In the genomic region with DNA sequence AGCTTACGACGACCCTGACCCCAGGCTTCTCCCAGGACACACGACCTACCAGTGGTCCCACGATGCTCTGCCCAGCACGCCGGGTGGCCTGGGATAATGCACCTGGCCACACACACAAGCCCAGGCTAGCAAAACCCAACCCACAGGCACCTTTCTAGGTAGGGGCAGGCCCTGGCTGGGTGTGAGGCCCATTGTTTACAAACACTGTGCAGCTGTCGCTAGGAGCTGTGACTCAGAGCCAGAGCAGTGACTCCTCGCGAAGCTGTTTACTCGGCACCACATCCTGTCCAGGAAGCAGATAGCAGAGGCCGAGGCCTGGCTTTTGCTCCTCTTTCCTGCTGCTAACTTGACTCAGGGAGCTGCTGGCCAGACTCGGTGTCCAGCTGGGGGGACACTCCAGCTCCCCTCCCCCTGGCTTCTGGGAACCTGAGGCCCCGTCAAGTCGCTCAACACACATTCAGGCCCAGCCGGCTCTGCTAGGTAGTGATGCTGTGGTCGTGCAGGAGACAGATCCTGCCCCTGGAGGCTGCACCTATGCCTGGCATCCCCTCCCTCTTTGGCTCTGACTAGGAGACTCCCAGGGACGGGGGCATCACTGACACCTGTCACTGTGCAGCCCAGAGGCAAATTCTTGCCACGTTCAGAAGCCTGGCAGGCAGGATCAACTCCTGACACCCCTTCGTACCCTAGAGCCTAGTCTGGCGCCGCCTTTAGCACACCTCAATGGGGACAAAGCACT, we compare ENCODE assay signal across 1 cellular context.
TF ChIP-seq lines count a peak whose summit lies in the region.

No MANE protein-coding gene starts in this region.

TF ChIP-seq in HepG2, 621 proteins besides CTCF, POLR2A, EP300 and RAD21 (continued from another document and continues in another):
- TF ChIP-seq, protein P1, sequence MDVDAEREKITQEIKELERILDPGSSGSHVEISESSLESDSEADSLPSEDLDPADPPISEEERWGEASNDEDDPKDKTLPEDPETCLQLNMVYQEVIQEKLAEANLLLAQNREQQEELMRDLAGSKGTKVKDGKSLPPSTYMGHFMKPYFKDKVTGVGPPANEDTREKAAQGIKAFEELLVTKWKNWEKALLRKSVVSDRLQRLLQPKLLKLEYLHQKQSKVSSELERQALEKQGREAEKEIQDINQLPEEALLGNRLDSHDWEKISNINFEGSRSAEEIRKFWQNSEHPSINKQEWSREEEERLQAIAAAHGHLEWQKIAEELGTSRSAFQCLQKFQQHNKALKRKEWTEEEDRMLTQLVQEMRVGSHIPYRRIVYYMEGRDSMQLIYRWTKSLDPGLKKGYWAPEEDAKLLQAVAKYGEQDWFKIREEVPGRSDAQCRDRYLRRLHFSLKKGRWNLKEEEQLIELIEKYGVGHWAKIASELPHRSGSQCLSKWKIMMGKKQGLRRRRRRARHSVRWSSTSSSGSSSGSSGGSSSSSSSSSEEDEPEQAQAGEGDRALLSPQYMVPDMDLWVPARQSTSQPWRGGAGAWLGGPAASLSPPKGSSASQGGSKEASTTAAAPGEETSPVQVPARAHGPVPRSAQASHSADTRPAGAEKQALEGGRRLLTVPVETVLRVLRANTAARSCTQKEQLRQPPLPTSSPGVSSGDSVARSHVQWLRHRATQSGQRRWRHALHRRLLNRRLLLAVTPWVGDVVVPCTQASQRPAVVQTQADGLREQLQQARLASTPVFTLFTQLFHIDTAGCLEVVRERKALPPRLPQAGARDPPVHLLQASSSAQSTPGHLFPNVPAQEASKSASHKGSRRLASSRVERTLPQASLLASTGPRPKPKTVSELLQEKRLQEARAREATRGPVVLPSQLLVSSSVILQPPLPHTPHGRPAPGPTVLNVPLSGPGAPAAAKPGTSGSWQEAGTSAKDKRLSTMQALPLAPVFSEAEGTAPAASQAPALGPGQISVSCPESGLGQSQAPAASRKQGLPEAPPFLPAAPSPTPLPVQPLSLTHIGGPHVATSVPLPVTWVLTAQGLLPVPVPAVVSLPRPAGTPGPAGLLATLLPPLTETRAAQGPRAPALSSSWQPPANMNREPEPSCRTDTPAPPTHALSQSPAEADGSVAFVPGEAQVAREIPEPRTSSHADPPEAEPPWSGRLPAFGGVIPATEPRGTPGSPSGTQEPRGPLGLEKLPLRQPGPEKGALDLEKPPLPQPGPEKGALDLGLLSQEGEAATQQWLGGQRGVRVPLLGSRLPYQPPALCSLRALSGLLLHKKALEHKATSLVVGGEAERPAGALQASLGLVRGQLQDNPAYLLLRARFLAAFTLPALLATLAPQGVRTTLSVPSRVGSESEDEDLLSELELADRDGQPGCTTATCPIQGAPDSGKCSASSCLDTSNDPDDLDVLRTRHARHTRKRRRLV (CRISPR knock-in tag; IDR thresholded peaks at IDR 0.05) = no peak
- TF ChIP-seq RFX5 (IDR thresholded peaks at IDR 0.05; ENCODE audit: low read depth, low read length) (no peak), NFE2L2 (IDR thresholded peaks at IDR 0.05; ENCODE audit: low read length) (peak; percentile 9; the same call in 1 of the 2 replicates), ZFAT (CRISPR knock-in tag; conservative IDR thresholded peaks at IDR 0.05) (no peak), ARHGAP35 (CRISPR knock-in tag; IDR thresholded peaks at IDR 0.05; ENCODE audit: borderline replicate concordance) (no peak), LBX2 (CRISPR knock-in tag; IDR thresholded peaks at IDR 0.05; ENCODE audit: borderline replicate concordance) (no peak), ZNF883 (CRISPR knock-in tag; IDR thresholded peaks at IDR 0.05; ENCODE audit: not compliant biosample characterization) (peak; percentile 43), CHCHD3 (CRISPR knock-in tag; IDR thresholded peaks at IDR 0.05) (no peak), SMAD9 (CRISPR knock-in tag; IDR thresholded peaks at IDR 0.05) (no peak), FOXA1 (IDR thresholded peaks at IDR 0.05) (peak; percentile 81), FOXA1 (CRISPR knock-in tag; IDR thresholded peaks at IDR 0.05) (peak; percentile 96), ZXDC (CRISPR knock-in tag; IDR thresholded peaks at IDR 0.05) (no peak), PBX2 (CRISPR knock-in tag; IDR thresholded peaks at IDR 0.05) (no peak), ZFP62 (CRISPR knock-in tag; IDR thresholded peaks at IDR 0.05) (no peak), CBX1 (IDR thresholded peaks at IDR 0.05; ENCODE audit: low read depth) (no peak), CENPT (CRISPR knock-in tag; IDR thresholded peaks at IDR 0.05; ENCODE audit: low read depth) (no peak), ZNF207 (IDR thresholded peaks at IDR 0.05; ENCODE audit: borderline replicate concordance) (no peak), ZNF512B (CRISPR knock-in tag; IDR thresholded peaks at IDR 0.05; ENCODE audit: borderline replicate concordance) (no peak), ZNF253 (CRISPR knock-in tag; IDR thresholded peaks at IDR 0.05; ENCODE audit: borderline replicate concordance) (no peak), NFIC (IDR thresholded peaks at IDR 0.05; ENCODE audit: low read length) (no peak)
- TF ChIP-seq, protein P2, sequence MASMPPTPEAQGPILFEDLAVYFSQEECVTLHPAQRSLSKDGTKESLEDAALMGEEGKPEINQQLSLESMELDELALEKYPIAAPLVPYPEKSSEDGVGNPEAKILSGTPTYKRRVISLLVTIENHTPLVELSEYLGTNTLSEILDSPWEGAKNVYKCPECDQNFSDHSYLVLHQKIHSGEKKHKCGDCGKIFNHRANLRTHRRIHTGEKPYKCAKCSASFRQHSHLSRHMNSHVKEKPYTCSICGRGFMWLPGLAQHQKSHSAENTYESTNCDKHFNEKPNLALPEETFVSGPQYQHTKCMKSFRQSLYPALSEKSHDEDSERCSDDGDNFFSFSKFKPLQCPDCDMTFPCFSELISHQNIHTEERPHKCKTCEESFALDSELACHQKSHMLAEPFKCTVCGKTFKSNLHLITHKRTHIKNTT (CRISPR knock-in tag; IDR thresholded peaks at IDR 0.05) = no peak
- TF ChIP-seq, protein P3, sequence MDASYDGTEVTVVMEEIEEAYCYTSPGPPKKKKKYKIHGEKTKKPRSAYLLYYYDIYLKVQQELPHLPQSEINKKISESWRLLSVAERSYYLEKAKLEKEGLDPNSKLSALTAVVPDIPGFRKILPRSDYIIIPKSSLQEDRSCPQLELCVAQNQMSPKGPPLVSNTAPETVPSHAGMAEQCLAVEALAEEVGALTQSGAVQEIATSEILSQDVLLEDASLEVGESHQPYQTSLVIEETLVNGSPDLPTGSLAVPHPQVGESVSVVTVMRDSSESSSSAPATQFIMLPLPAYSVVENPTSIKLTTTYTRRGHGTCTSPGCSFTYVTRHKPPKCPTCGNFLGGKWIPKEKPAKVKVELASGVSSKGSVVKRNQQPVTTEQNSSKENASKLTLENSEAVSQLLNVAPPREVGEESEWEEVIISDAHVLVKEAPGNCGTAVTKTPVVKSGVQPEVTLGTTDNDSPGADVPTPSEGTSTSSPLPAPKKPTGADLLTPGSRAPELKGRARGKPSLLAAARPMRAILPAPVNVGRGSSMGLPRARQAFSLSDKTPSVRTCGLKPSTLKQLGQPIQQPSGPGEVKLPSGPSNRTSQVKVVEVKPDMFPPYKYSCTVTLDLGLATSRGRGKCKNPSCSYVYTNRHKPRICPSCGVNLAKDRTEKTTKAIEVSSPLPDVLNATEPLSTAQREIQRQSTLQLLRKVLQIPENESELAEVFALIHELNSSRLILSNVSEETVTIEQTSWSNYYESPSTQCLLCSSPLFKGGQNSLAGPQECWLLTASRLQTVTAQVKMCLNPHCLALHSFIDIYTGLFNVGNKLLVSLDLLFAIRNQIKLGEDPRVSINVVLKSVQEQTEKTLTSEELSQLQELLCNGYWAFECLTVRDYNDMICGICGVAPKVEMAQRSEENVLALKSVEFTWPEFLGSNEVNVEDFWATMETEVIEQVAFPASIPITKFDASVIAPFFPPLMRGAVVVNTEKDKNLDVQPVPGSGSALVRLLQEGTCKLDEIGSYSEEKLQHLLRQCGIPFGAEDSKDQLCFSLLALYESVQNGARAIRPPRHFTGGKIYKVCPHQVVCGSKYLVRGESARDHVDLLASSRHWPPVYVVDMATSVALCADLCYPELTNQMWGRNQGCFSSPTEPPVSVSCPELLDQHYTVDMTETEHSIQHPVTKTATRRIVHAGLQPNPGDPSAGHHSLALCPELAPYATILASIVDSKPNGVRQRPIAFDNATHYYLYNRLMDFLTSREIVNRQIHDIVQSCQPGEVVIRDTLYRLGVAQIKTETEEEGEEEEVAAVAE (CRISPR knock-in tag; IDR thresholded peaks at IDR 0.05; ENCODE audit: borderline replicate concordance) = 0 out of 2 replicates have a peak, but pooled peaks have one; percentile 37
- TF ChIP-seq, protein P4, sequence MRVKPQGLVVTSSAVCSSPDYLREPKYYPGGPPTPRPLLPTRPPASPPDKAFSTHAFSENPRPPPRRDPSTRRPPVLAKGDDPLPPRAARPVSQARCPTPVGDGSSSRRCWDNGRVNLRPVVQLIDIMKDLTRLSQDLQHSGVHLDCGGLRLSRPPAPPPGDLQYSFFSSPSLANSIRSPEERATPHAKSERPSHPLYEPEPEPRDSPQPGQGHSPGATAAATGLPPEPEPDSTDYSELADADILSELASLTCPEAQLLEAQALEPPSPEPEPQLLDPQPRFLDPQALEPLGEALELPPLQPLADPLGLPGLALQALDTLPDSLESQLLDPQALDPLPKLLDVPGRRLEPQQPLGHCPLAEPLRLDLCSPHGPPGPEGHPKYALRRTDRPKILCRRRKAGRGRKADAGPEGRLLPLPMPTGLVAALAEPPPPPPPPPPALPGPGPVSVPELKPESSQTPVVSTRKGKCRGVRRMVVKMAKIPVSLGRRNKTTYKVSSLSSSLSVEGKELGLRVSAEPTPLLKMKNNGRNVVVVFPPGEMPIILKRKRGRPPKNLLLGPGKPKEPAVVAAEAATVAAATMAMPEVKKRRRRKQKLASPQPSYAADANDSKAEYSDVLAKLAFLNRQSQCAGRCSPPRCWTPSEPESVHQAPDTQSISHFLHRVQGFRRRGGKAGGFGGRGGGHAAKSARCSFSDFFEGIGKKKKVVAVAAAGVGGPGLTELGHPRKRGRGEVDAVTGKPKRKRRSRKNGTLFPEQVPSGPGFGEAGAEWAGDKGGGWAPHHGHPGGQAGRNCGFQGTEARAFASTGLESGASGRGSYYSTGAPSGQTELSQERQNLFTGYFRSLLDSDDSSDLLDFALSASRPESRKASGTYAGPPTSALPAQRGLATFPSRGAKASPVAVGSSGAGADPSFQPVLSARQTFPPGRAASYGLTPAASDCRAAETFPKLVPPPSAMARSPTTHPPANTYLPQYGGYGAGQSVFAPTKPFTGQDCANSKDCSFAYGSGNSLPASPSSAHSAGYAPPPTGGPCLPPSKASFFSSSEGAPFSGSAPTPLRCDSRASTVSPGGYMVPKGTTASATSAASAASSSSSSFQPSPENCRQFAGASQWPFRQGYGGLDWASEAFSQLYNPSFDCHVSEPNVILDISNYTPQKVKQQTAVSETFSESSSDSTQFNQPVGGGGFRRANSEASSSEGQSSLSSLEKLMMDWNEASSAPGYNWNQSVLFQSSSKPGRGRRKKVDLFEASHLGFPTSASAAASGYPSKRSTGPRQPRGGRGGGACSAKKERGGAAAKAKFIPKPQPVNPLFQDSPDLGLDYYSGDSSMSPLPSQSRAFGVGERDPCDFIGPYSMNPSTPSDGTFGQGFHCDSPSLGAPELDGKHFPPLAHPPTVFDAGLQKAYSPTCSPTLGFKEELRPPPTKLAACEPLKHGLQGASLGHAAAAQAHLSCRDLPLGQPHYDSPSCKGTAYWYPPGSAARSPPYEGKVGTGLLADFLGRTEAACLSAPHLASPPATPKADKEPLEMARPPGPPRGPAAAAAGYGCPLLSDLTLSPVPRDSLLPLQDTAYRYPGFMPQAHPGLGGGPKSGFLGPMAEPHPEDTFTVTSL (CRISPR knock-in tag; IDR thresholded peaks at IDR 0.05; ENCODE audit: borderline replicate concordance) = no peak; the same call in 1 of the 2 replicates
